ENCODE assay signal across 17 cellular contexts in the genomic region with DNA sequence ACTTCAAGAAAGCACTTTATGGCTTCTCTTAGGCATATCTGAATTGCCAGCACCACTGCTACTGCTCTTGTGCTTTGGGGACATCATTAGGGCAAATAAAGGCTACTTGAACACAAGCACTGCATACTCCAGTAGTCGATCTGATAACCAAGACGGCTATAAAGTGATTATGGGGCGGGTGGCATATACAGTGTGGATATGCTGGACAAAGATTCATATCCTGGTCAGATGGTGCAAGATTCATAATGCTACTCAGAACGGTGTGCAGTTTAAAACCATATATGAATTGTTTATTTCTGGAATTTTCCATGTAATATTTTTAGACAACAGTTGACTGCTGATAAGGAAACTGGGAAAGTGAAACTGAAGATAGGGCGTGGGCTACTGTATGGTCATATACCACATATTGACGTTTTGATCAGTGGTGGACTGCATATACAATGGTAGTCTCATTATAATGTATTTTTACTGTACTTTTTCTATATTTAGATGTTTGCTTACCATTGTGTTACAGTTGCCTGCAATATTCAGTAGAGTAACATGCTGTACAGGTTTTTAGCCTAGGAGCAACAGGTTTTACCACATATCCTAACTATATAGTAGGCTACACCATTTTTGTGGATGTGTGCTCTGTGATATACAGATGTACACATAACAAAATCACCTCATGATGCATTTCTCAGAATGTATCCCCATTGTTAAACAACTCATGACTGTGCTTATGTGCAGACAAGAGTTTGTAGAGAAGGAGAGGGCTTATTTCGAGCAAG. TPM values are rescaled to one million over a fixed set of nuclear protein-coding genes. Genes with fewer than 3 reads are reported as not detected.
DNase-seq lines count a peak whose midpoint lies in the region; ATAC-seq and TF ChIP-seq lines count a peak whose summit lies in the region.
"Had no signal": no experiment of that assay in that cellular context is flagged by ENCODE, and none has a peak within 500 bp of the region (broad histone marks: within the 10 kb centered on the region; RNA-seq: fewer than 3 reads in every experiment).

No MANE protein-coding gene starts in this region.

- WGBS in transverse colon (ENCODE audit: low coverage in 1 of 2), 2 donors, result 65 to 80% methylated on average over 5 to 7 of the region's 7 CpGs

- DNase-seq in MCF 10A (ENCODE audit: unreplicated experiment) (no peak), breast epithelium (ENCODE audit: low spot score in 2 of 2) (no peak), fibroblast of villous mesenchyme (ENCODE audit: low read depth) (peak; percentile 33), transverse colon (no peak), iPS-NIHi11 (ENCODE audit: low spot score) (no peak), superior temporal gyrus (ENCODE audit: extremely low spot score) (no peak)
- DNase-seq: ACHN; activated CD4-positive, CD25-positive, alpha-beta regulatory T cell treated with anti-CD3 and anti-CD28 coated beads, Interleukin-2, amount 50 U/mL, for 72 hours; activated naive CD4-positive, alpha-beta T cell treated with anti-CD3 and anti-CD28 coated beads for 36 hours; esophagus squamous epithelium; kidney glomerular epithelial cell; NCI-H146; pancreas; stimulated activated CD4-positive, alpha-beta T cell treated with anti-CD3 and anti-CD28 coated beads, Interleukin-2, amount 100 ng/mL, for 48 hours had no signal

- in situ Hi-C loops in transverse colon (cut with MboI; ENCODE audit: low pct_ligation_motif_present in 1 of 4, low pct_unique_long_range_greater_than_20kb in 1 of 4, low sequenced_read_pairs in 3 of 4), result no loop called here

- no peaks in the 10 kb centered on the region for H3K27me3 Mint-ChIP-seq in MCF 10A (ENCODE audit: insufficient read depth, unreplicated experiment)
- H3K27me3 Mint-ChIP-seq: dendritic cell treated with granulocyte-macrophage colony-stimulating factor and Interleukin-4, amounts not matched to agents 40 ng/mL and 50 ng/mL, for 4 days had no signal

- H3K27me3 ChIP-seq in breast epithelium, result no peaks in the 10 kb centered on the region
- H3K27me3 ChIP-seq in transverse colon, result no peaks in the 10 kb centered on the region
- H3K27me3 ChIP-seq: esophagus squamous epithelium, pancreas had no signal

- H3K4me3 ChIP-seq in breast epithelium (no peak overlapping the region), fibroblast of villous mesenchyme (ENCODE audit: low read depth, low read length) (peak overlapping the region; percentile 7), transverse colon (peak overlapping the region in 1 of 4 donors; percentile 8)
- H3K4me3 ChIP-seq: esophagus squamous epithelium, pancreas had no signal

- H3K9me3 ChIP-seq in breast epithelium (no peaks in the 10 kb centered on the region), transverse colon (no peaks in the 10 kb centered on the region)
- H3K9me3 ChIP-seq: esophagus squamous epithelium, pancreas had no signal

- no peak for TF ChIP-seq CTCF in MCF 10A (IDR thresholded peaks at IDR 0.05; ENCODE audit: unreplicated experiment)
- no peak for TF ChIP-seq CTCF in breast epithelium (IDR thresholded peaks at IDR 0.05)
- TF ChIP-seq CTCF in fibroblast of villous mesenchyme (IDR thresholded peaks at IDR 0.05; ENCODE audit: insufficient read depth, low read depth, low read length), result no peak
- no peak for TF ChIP-seq CTCF in transverse colon (IDR thresholded peaks at IDR 0.05)

- TF ChIP-seq EP300 in transverse colon (IDR thresholded peaks at IDR 0.05; ENCODE audit: low read depth), result no peak

- H3K4me1 ChIP-seq in breast epithelium, result no peaks in the 10 kb centered on the region
- peaks cover 0 to 19% (median 2%) of the 10 kb centered on the region in 4 donors for H3K4me1 ChIP-seq in transverse colon
- H3K4me1 ChIP-seq: pancreas had no signal

- H3K36me3 ChIP-seq in breast epithelium (no peaks in the 10 kb centered on the region), transverse colon (no peaks in the 10 kb centered on the region)
- H3K36me3 ChIP-seq: pancreas had no signal

- H3K9me3 Mint-ChIP-seq in MCF 10A (ENCODE audit: unreplicated experiment), result no peaks in the 10 kb centered on the region
- H3K9me3 Mint-ChIP-seq: activated naive CD4-positive, alpha-beta T cell treated with anti-CD3 and anti-CD28 coated beads for 36 hours; dendritic cell treated with granulocyte-macrophage colony-stimulating factor and Interleukin-4, amounts not matched to agents 40 ng/mL and 50 ng/mL, for 4 days had no signal

- H3K4me3 Mint-ChIP-seq in MCF 10A (ENCODE audit: unreplicated experiment), result peak overlapping the region; percentile 3
- H3K4me3 Mint-ChIP-seq: activated naive CD4-positive, alpha-beta T cell treated with anti-CD3 and anti-CD28 coated beads for 36 hours; dendritic cell treated with granulocyte-macrophage colony-stimulating factor and Interleukin-4, amounts not matched to agents 40 ng/mL and 50 ng/mL, for 4 days had no signal

- peak overlapping the region; percentile 66 for H3K27ac Mint-ChIP-seq in MCF 10A (ENCODE audit: low read depth, unreplicated experiment)
- H3K27ac Mint-ChIP-seq: activated naive CD4-positive, alpha-beta T cell treated with anti-CD3 and anti-CD28 coated beads for 36 hours; dendritic cell treated with granulocyte-macrophage colony-stimulating factor and Interleukin-4, amounts not matched to agents 40 ng/mL and 50 ng/mL, for 4 days had no signal

- BruUV-seq in MCF 10A (replicated peaks; lab: Mats Ljungman, UMichigan), result no TSS peak

- intact Hi-C loops in MCF 10A (cut with micrococcal nuclease) (no loop called here), breast epithelium (cut with DNase I; ENCODE audit: low total_unique reads) (no loop called here), transverse colon (cut with DNase I; ENCODE audit: low total_unique reads) (no loop called here)

- CTCF ChIA-PET in MCF 10A (lab: Yijun Ruan, JAX), result no interaction called here

- peaks cover 37% of the 10 kb centered on the region for H3K4me1 Mint-ChIP-seq in MCF 10A (ENCODE audit: insufficient read depth, unreplicated experiment)

- no peak overlapping the region for H3K27ac ChIP-seq in breast epithelium
- peak overlapping the region; percentile 87 for H3K27ac ChIP-seq in angular gyrus (ENCODE audit: low read depth, low read length)
- peak overlapping the region; percentile 3 to 46 (median 32) for H3K27ac ChIP-seq in transverse colon
- H3K27ac ChIP-seq: esophagus squamous epithelium, pancreas had no signal

- peaks cover 7% of the 10 kb centered on the region for H3K36me3 Mint-ChIP-seq in MCF 10A (ENCODE audit: insufficient read depth, unreplicated experiment)

- no peak for ATAC-seq in HG03457 (IDR thresholded peaks at IDR 0.05; ENCODE audit: unreplicated experiment)
- ATAC-seq: pancreas had no signal

- POLR2A ChIA-PET in MCF 10A (lab: Yijun Ruan, JAX), result interaction anchor here (6.8 kb wide), 1 partner anchor 13 kb away, joined by 73 read pairs; the partner anchor contains the start of gene ANLN

- TF ChIP-seq POLR2A in breast epithelium (IDR thresholded peaks at IDR 0.05) (no peak), transverse colon (IDR thresholded peaks at IDR 0.05) (no peak)

RNA-seq across cellular contexts. Expression of gene ANLN, which starts 15.2 kb away (rescaled TPM):
- total RNA-seq in MCF 10A (2022) (64.3 and 104 TPM in 2 replicates), breast epithelium (1 to 10 TPM; 2.3 to 5.4 (median 5.0) TPM), fibroblast of villous mesenchyme (51.9 and 119 TPM in 2 replicates), transverse colon (10 to 100 TPM in 1 of 4 donors, 1 to 10 TPM in 2, under 1 TPM in 1; 0.37 to 97.1 (median 5.7) TPM)

Comparison
In these comparisons a context has a peak if more than half of its experiments do, and no peak if none do; other contexts are left out.
1. H3K27ac ChIP-seq: peak in angular gyrus (single experiment) and transverse colon (4 of 4); none in breast epithelium (0 of 2).